Comparison of ENCODE assay signal across 30 cellular contexts in genomic region chr6:51166914-51167313, GRCh38.
"Had no signal": no experiment of that assay in that cellular context is flagged by ENCODE, and none has a peak within 500 bp of the region (broad histone marks: within the 10 kb centered on the region; RNA-seq: fewer than 3 reads in every experiment).

No MANE protein-coding gene starts in this region.

- H3K4me1 Mint-ChIP-seq: immature natural killer cell; naive thymus-derived CD8-positive, alpha-beta T cell; nephron; neural crest cell; stimulated activated naive B cell treated with anti-CD40 and anti-IgM and Interleukin-4, amounts not matched to agents 10 μg/mL and 1 μg/mL and 100 μg/mL, for 72 hours had no signal

- H3K9me3 ChIP-seq: lower lobe of right lung, pancreas, prostate gland, suprapubic skin, thoracic aorta, uterus had no signal

- H3K4me3 Mint-ChIP-seq: immature natural killer cell; naive thymus-derived CD8-positive, alpha-beta T cell; nephron; neural crest cell; stimulated activated naive B cell treated with anti-CD40 and anti-IgM and Interleukin-4, amounts not matched to agents 10 μg/mL and 1 μg/mL and 100 μg/mL, for 72 hours had no signal

- H3K4me1 ChIP-seq: left lung, lower lobe of right lung, pancreas, prostate gland, stomach, suprapubic skin, tibial artery, uterus had no signal

- H3K27ac Mint-ChIP-seq: immature natural killer cell; naive thymus-derived CD8-positive, alpha-beta T cell; nephron; stimulated activated naive B cell treated with anti-CD40 and anti-IgM and Interleukin-4, amounts not matched to agents 10 μg/mL and 1 μg/mL and 100 μg/mL, for 72 hours had no signal

- H3K4me3 ChIP-seq: left lung, lower lobe of right lung, pancreas, prostate gland, skin epidermis, stomach, suprapubic skin, thoracic aorta, tibial artery, uterus had no signal

- H3K27me3 Mint-ChIP-seq: naive thymus-derived CD8-positive, alpha-beta T cell; stimulated activated naive B cell treated with anti-CD40 and anti-IgM and Interleukin-4, amounts not matched to agents 10 μg/mL and 1 μg/mL and 100 μg/mL, for 72 hours had no signal

- H3K36me3 ChIP-seq: left lung, lower lobe of right lung, pancreas, prostate gland, stomach, suprapubic skin, thoracic aorta, tibial artery, uterus had no signal

- H3K27ac ChIP-seq: left lung, lower lobe of right lung, pancreas, prostate gland, skin epidermis, stomach, suprapubic skin, thoracic aorta, tibial artery, uterus had no signal

- H3K36me3 Mint-ChIP-seq: immature natural killer cell; stimulated activated naive B cell treated with anti-CD40 and anti-IgM and Interleukin-4, amounts not matched to agents 10 μg/mL and 1 μg/mL and 100 μg/mL, for 72 hours had no signal

- DNase-seq: hypothalamus; immature natural killer cell; kidney; left colon; left lung; lower lobe of right lung; mammary epithelial cell; mesenchymal stem cell; naive thymus-derived CD8-positive, alpha-beta T cell; nucleus accumbens; pancreas; posterior cingulate gyrus; retina; right cardiac atrium; stimulated activated CD4-positive, alpha-beta T cell treated with anti-CD3 and anti-CD28 coated beads, Interleukin-12 subunit alpha, Interleukin-12 subunit beta, amount 100 ng/mL, for 4 hours; stimulated activated CD4-positive, alpha-beta T cell treated with anti-CD3 and anti-CD28 coated beads, Interleukin-15, amount 100 ng/mL, for 24 hours; stimulated activated CD4-positive, alpha-beta T cell treated with anti-CD3 and anti-CD28 coated beads, Interleukin-2, amount 100 ng/mL, for 24 hours; stimulated activated CD4-positive, alpha-beta T cell treated with anti-CD3 and anti-CD28 coated beads, Interleukin-4, amount 100 ng/mL, for 1 hour; stimulated activated naive B cell treated with anti-CD40 and anti-IgM and Interleukin-4, amounts not matched to agents 10 μg/mL and 1 μg/mL and 100 μg/mL, for 72 hours; stimulated activated naive CD8-positive, alpha-beta T cell treated with anti-CD3 and anti-CD28 coated beads, Interleukin-15, Interleukin-2, amounts not matched to agents 100 U/mL and 50 U/mL, for 24 hours; stomach; tibial artery; trophoblast cell; uterus had no signal

- H3K27me3 ChIP-seq: left lung, pancreas, stomach, suprapubic skin, tibial artery, uterus had no signal
